In genomic region chr11:1553808-1554594, GRCh38 we compare ENCODE assay signal across 14 cellular contexts. TPM values are rescaled to one million over a fixed set of nuclear protein-coding genes. Genes with fewer than 3 reads are reported as not detected.
DNase-seq lines count a peak whose midpoint lies in the region; ATAC-seq and TF ChIP-seq lines count a peak whose summit lies in the region.
"Had no signal": no experiment of that assay in that cellular context is flagged by ENCODE, and none has a peak within 500 bp of the region (broad histone marks: within the 10 kb centered on the region; RNA-seq: fewer than 3 reads in every experiment).

No MANE protein-coding gene starts in this region.

- H3K27me3 Mint-ChIP-seq in glutamatergic neuron (ENCODE audit: unreplicated experiment) = peaks cover 15% of the 10 kb centered on the region

- DNase-seq in NCI-H345 (lab: John Stamatoyannopoulos, UW) (peak; percentile 59), NCI-H345 treated with DMSO at 0.1 percent for 48 hours (lab: John Stamatoyannopoulos, UW; ENCODE audit: unreplicated experiment) (no peak), NCI-H69 (lab: John Stamatoyannopoulos, UW) (peak; percentile 61), glutamatergic neuron (peak; percentile 15), tibial artery (peak; percentile 19 to 89), AG20443 (ENCODE audit: low spot score) (no peak), hippocampal formation (lab: John Stamatoyannopoulos, UW) (no peak)
- DNase-seq: DND-41, NCI-H2171, occipital lobe had no signal

- peak overlapping the region; percentile 42 to 67 for H3K27ac ChIP-seq in tibial artery

- no peaks in the 10 kb centered on the region for H3K9me3 ChIP-seq in tibial artery

- H3K4me1 ChIP-seq in tibial artery = peaks cover 0 to 65% (median 50%) of the 10 kb centered on the region in 4 donors

- H3K36me3 Mint-ChIP-seq in glutamatergic neuron (ENCODE audit: unreplicated experiment) = peaks cover 4% of the 10 kb centered on the region

- no peaks in the 10 kb centered on the region for H3K27me3 ChIP-seq in tibial artery

- H3K4me3 Mint-ChIP-seq in glutamatergic neuron (ENCODE audit: unreplicated experiment) = peak overlapping the region; percentile 20
- H3K4me3 Mint-ChIP-seq: stimulated activated memory B cell treated with anti-CD40 and anti-IgM and Interleukin-4, amounts not matched to agents 10 μg/mL and 1 μg/mL and 100 μg/mL, for 72 hours had no signal

- peaks cover 5% of the 10 kb centered on the region for H3K9me3 Mint-ChIP-seq in glutamatergic neuron (ENCODE audit: unreplicated experiment)

- no peak for TF ChIP-seq CTCF in glutamatergic neuron (IDR thresholded peaks at IDR 0.05; ENCODE audit: partially characterized antibody, unreplicated experiment)
- no peak for TF ChIP-seq CTCF in tibial artery (IDR thresholded peaks at IDR 0.05)

- no peak overlapping the region for H3K4me3 ChIP-seq in tibial artery

- H3K36me3 ChIP-seq in tibial artery = peaks cover 7 to 19% (median 19%) of the 10 kb centered on the region in 3 donors

- H3K27ac Mint-ChIP-seq in glutamatergic neuron (ENCODE audit: unreplicated experiment) = no peak overlapping the region
- H3K27ac Mint-ChIP-seq: stimulated activated memory B cell treated with anti-CD40 and anti-IgM and Interleukin-4, amounts not matched to agents 10 μg/mL and 1 μg/mL and 100 μg/mL, for 72 hours had no signal

- H3K4me1 Mint-ChIP-seq in glutamatergic neuron (ENCODE audit: low read depth, unreplicated experiment) = peaks cover 4% of the 10 kb centered on the region

- intact Hi-C loops in tibial artery (cut with DNase I; ENCODE audit: low total_unique reads) = no loop called here

- ATAC-seq in HG02981 (IDR thresholded peaks at IDR 0.05; ENCODE audit: unreplicated experiment) = no peak
- ATAC-seq: activated CD4-positive, CD25-positive, alpha-beta regulatory T cell treated with anti-CD3 and anti-CD28 coated beads, Interleukin-2, amount 50 U/mL, for 24 hours; stimulated activated memory B cell treated with anti-CD40 and anti-IgM and Interleukin-4, amounts not matched to agents 10 μg/mL and 1 μg/mL and 100 μg/mL, for 72 hours had no signal

RNA-seq across cellular contexts. Expression of gene DUSP8, which starts 18.1 kb away (rescaled TPM):
- 123 TPM for total RNA-seq in glutamatergic neuron (ENCODE audit: unreplicated experiment)

RNA-seq across cellular contexts. Expression of gene KRTAP5-1, which starts 31.1 kb away (rescaled TPM):
- total RNA-seq in glutamatergic neuron (ENCODE audit: unreplicated experiment) = not detected
- total RNA-seq: occipital lobe, SK-MEL-5 had no signal

RNA-seq across cellular contexts. Expression of gene KRTAP5-2, which starts 44.1 kb away (rescaled TPM):
- total RNA-seq in glutamatergic neuron (ENCODE audit: unreplicated experiment) = not detected
- total RNA-seq: occipital lobe had no signal

RNA-seq across cellular contexts. Expression of gene KRTAP5-3, which starts 54.3 kb away (rescaled TPM):
- not detected for total RNA-seq in glutamatergic neuron (ENCODE audit: unreplicated experiment)
- total RNA-seq: occipital lobe, SK-MEL-5 had no signal

Comparison
In these comparisons a context has a peak if more than half of its experiments do, and no peak if none do; other contexts are left out.
1. DNase-seq: peak in NCI-H345 (single experiment), NCI-H69 (single experiment), glutamatergic neuron (single experiment) and tibial artery (2 of 2); none in NCI-H345 treated with DMSO at 0.1 percent for 48 hours (single experiment), AG20443 (single experiment) and hippocampal formation (0 of 2).